1 cellular context compared by ENCODE assay signal in genomic region chr3:129424185-129424841, GRCh38.
TF ChIP-seq lines count a peak whose summit lies in the region.

No MANE protein-coding gene starts in this region.

TF ChIP-seq in IMR-90, 13 proteins besides CTCF, POLR2A, EP300 and RAD21:
- TF ChIP-seq ELK1 (IDR thresholded peaks at IDR 0.05; ENCODE audit: borderline replicate concordance, low read depth, low read length) (no peak), USF2 (IDR thresholded peaks at IDR 0.05; ENCODE audit: low read depth, low read length) (no peak), RFX5 (IDR thresholded peaks at IDR 0.05; ENCODE audit: low read depth, low read length) (no peak), MXI1 (IDR thresholded peaks at IDR 0.05; ENCODE audit: borderline replicate concordance, low read depth, low read length) (no peak), SMC3 (IDR thresholded peaks at IDR 0.05; ENCODE audit: low read depth, low read length) (no peak), BHLHE40 (IDR thresholded peaks at IDR 0.05; ENCODE audit: low read depth, low read length) (no peak), RCOR1 (IDR thresholded peaks at IDR 0.05; ENCODE audit: insufficient replicate concordance, low read length) (no peak), MAZ (IDR thresholded peaks at IDR 0.05; ENCODE audit: borderline replicate concordance, low read depth, low read length) (no peak), CHD1 (IDR thresholded peaks at IDR 0.05; ENCODE audit: low read depth, low read length) (no peak), NFE2L2 (IDR thresholded peaks at IDR 0.05; ENCODE audit: low read depth, low read length) (no peak), FOS (IDR thresholded peaks at IDR 0.05; ENCODE audit: low read depth, low read length) (no peak), MAFK (IDR thresholded peaks at IDR 0.05; ENCODE audit: low read depth, low read length) (no peak), CEBPB (IDR thresholded peaks at IDR 0.05; ENCODE audit: low read depth, low read length) (no peak)
TF ChIP-seq in IMR-90: peak in this region for 0.
